In genomic region chr13:94713556-94714182, GRCh38 we compare ENCODE assay signal across 16 cellular contexts. TPM values are rescaled to one million over a fixed set of nuclear protein-coding genes. Genes with fewer than 3 reads are reported as not detected.
DNase-seq lines count a peak whose midpoint lies in the region; ATAC-seq and TF ChIP-seq lines count a peak whose summit lies in the region.
"Had no signal": no experiment of that assay in that cellular context is flagged by ENCODE, and none has a peak within 500 bp of the region (broad histone marks: within the 10 kb centered on the region; RNA-seq: fewer than 3 reads in every experiment).

No MANE protein-coding gene starts in this region.

- H3K4me3 ChIP-seq in cardiac muscle cell (peak overlapping the region; percentile 41), endodermal cell (ENCODE audit: low read length) (peak overlapping the region; percentile 85)

- H3K4me3 Mint-ChIP-seq in endodermal cell = peak overlapping the region; percentile 77
- H3K4me3 Mint-ChIP-seq in nephron = peak overlapping the region; percentile 46 to 73 (median 61)
- H3K4me3 Mint-ChIP-seq in stimulated activated effector memory CD8-positive, alpha-beta T cell treated with anti-CD3 and anti-CD28 coated beads, Interleukin-12 subunit alpha, Interleukin-12 subunit beta, amount 100 ng/mL, for 72 hours = no peak overlapping the region
- H3K4me3 Mint-ChIP-seq in CD14-positive monocyte = peak overlapping the region in 1 of 2 donors; percentile 81
- H3K4me3 Mint-ChIP-seq: activated naive CD4-positive, alpha-beta T cell treated with anti-CD3 and anti-CD28 coated beads for 36 hours had no signal

- H3K27me3 Mint-ChIP-seq in endodermal cell (ENCODE audit: insufficient read depth) (peaks cover 61% of the 10 kb centered on the region), nephron (ENCODE audit: low read depth) (peaks cover 88% of the 10 kb centered on the region), CD14-positive monocyte (ENCODE audit: low read depth in 3 of 3) (peaks cover 71 to 90% (median 72%) of the 10 kb centered on the region in 3 donors)

- H3K27me3 ChIP-seq in cardiac muscle cell (peaks cover 94% of the 10 kb centered on the region), endodermal cell (ENCODE audit: control insufficient read depth, insufficient read depth, low read length, poor library complexity, severe bottlenecking) (peaks cover 67% of the 10 kb centered on the region)

- H3K9me3 Mint-ChIP-seq in endodermal cell (no peaks in the 10 kb centered on the region), nephron (no peaks in the 10 kb centered on the region), CD14-positive monocyte (peaks cover 0 to 7% (median 2%) of the 10 kb centered on the region in 7 donors)
- H3K9me3 Mint-ChIP-seq in stimulated activated effector memory CD8-positive, alpha-beta T cell treated with anti-CD3 and anti-CD28 coated beads, Interleukin-12 subunit alpha, Interleukin-12 subunit beta, amount 100 ng/mL, for 72 hours = no peaks in the 10 kb centered on the region

- no peak for DNase-seq in cardiac muscle cell (ENCODE audit: low read depth in 1 of 2, low spot score in 1 of 2)
- no peak for DNase-seq in Right ventricle myocardium inferior (ENCODE audit: missing footprints)
- DNase-seq in endodermal cell = peak; percentile 75
- DNase-seq in stimulated activated effector memory CD8-positive, alpha-beta T cell treated with anti-CD3 and anti-CD28 coated beads, Interleukin-12 subunit alpha, Interleukin-12 subunit beta, amount 100 ng/mL, for 72 hours (ENCODE audit: low spot score in 2 of 2) = no peak
- DNase-seq in RWPE1 (ENCODE audit: low spot score) = no peak
- DNase-seq in CD14-positive monocyte (ENCODE audit: low spot score) = no peak
- DNase-seq: activated CD4-positive, alpha-beta T cell treated with anti-CD3 and anti-CD28 coated beads, Interleukin-2, amount 50 U/mL, for 1 hour; activated naive CD4-positive, alpha-beta T cell treated with anti-CD3 and anti-CD28 coated beads for 36 hours; foreskin melanocyte; NCI-H2029 treated with DMSO at 0.1 percent for 48 hours; SW 1271 had no signal

- H3K36me3 ChIP-seq in cardiac muscle cell = no peaks in the 10 kb centered on the region
- no peaks in the 10 kb centered on the region for H3K36me3 ChIP-seq in endodermal cell (ENCODE audit: control insufficient read depth, insufficient read depth, low read length)
- H3K36me3 ChIP-seq: pancreas had no signal

- POLR2A ChIA-PET in RWPE1 (lab: Yijun Ruan, JAX; ENCODE audit: low non-redundant PET) = no interaction called here

- 4 to 5% methylated on average over 11 to 22 of the region's 22 CpGs for WGBS in endodermal cell (ENCODE audit: insufficient coverage in 1 of 2, insufficient read length in 1 of 2), 2 experiments

- no peaks in the 10 kb centered on the region for H3K36me3 Mint-ChIP-seq in endodermal cell (ENCODE audit: low read depth)
- no peaks in the 10 kb centered on the region for H3K36me3 Mint-ChIP-seq in nephron (ENCODE audit: low read depth)
- H3K36me3 Mint-ChIP-seq in stimulated activated effector memory CD8-positive, alpha-beta T cell treated with anti-CD3 and anti-CD28 coated beads, Interleukin-12 subunit alpha, Interleukin-12 subunit beta, amount 100 ng/mL, for 72 hours = no peaks in the 10 kb centered on the region
- H3K36me3 Mint-ChIP-seq in CD14-positive monocyte = peaks cover 0 to 4% of the 10 kb centered on the region in 2 donors

- ATAC-seq in Right ventricle myocardium inferior = no peak
- ATAC-seq in stimulated activated effector memory CD8-positive, alpha-beta T cell treated with anti-CD3 and anti-CD28 coated beads, Interleukin-12 subunit alpha, Interleukin-12 subunit beta, amount 100 ng/mL, for 72 hours = no peak
- ATAC-seq in GM18519 (IDR thresholded peaks at IDR 0.05; ENCODE audit: low FRiP score, unreplicated experiment) = no peak

- no peak overlapping the region for H3K27ac Mint-ChIP-seq in endodermal cell
- H3K27ac Mint-ChIP-seq in nephron = no peak overlapping the region
- no peak overlapping the region for H3K27ac Mint-ChIP-seq in stimulated activated effector memory CD8-positive, alpha-beta T cell treated with anti-CD3 and anti-CD28 coated beads, Interleukin-12 subunit alpha, Interleukin-12 subunit beta, amount 100 ng/mL, for 72 hours
- no peak overlapping the region for H3K27ac Mint-ChIP-seq in CD14-positive monocyte
- H3K27ac Mint-ChIP-seq: activated naive CD4-positive, alpha-beta T cell treated with anti-CD3 and anti-CD28 coated beads for 36 hours had no signal

- H3K9ac ChIP-seq in endodermal cell (ENCODE audit: extremely low read depth, low read length, poor library complexity, severe bottlenecking) = no peak overlapping the region

- intact Hi-C loops in Right ventricle myocardium inferior (cut with DNase I) (no loop called here), CD14-positive monocyte (cut with micrococcal nuclease) (no loop called here)

- TF ChIP-seq CTCF in cardiac muscle cell (IDR thresholded peaks at IDR 0.05; ENCODE audit: low read depth, low read length) (no peak), endodermal cell (conservative IDR thresholded peaks at IDR 0.05) (no peak), nephron (IDR thresholded peaks at IDR 0.05; ENCODE audit: unreplicated experiment in 3 of 3) (no peak), RWPE1 (conservative IDR thresholded peaks at IDR 0.05; ENCODE audit: low read depth) (no peak), CD14-positive monocyte (IDR thresholded peaks at IDR 0.05) (no peak)

- H3K27ac ChIP-seq in cardiac muscle cell = no peak overlapping the region
- no peak overlapping the region for H3K27ac ChIP-seq in endodermal cell (ENCODE audit: low read depth, low read length)
- no peak overlapping the region for H3K27ac ChIP-seq in RWPE1
- H3K27ac ChIP-seq: pancreas had no signal

- H3K4me1 Mint-ChIP-seq in endodermal cell = peaks cover 55% of the 10 kb centered on the region
- H3K4me1 Mint-ChIP-seq in nephron = peaks cover 10% of the 10 kb centered on the region
- H3K4me1 Mint-ChIP-seq in stimulated activated effector memory CD8-positive, alpha-beta T cell treated with anti-CD3 and anti-CD28 coated beads, Interleukin-12 subunit alpha, Interleukin-12 subunit beta, amount 100 ng/mL, for 72 hours = no peaks in the 10 kb centered on the region
- H3K4me1 Mint-ChIP-seq in CD14-positive monocyte = peaks cover 17% of the 10 kb centered on the region

- CTCF ChIA-PET in RWPE1 (lab: Yijun Ruan, JAX) = no interaction called here

- H3K4me1 ChIP-seq in cardiac muscle cell (ENCODE audit: low read depth) = no peaks in the 10 kb centered on the region
- H3K4me1 ChIP-seq in endodermal cell (ENCODE audit: control insufficient read depth, insufficient read depth, low read length) = peaks cover 17% of the 10 kb centered on the region

- H3K9me3 ChIP-seq in cardiac muscle cell (ENCODE audit: low read depth) (no peaks in the 10 kb centered on the region), endodermal cell (ENCODE audit: control insufficient read depth, low read length) (no peaks in the 10 kb centered on the region)
- H3K9me3 ChIP-seq: pancreas had no signal

RNA-seq across cellular contexts. Expression of gene SOX21, which starts 1.3 kb away (rescaled TPM):
- total RNA-seq in cardiac muscle cell = 0.04 TPM in 1 of 2 replicates, not detected in the other
- not detected in 2 replicates for polyA plus RNA-seq in cardiac muscle cell
- not detected for total RNA-seq in Right ventricle myocardium inferior
- total RNA-seq in endodermal cell = 10 to 100 TPM in 1 of 2 donors, 1 to 10 TPM in 1; 5.2 to 10.1 TPM
- 53.2 TPM for polyA plus RNA-seq in endodermal cell (2013, experiment 1 of 2)
- 46.1 TPM for polyA plus RNA-seq in endodermal cell (2013, experiment 2 of 2)
- not detected for polyA plus RNA-seq in CD14-positive monocyte
- total RNA-seq: activated naive CD4-positive, alpha-beta T cell treated with anti-CD3 and anti-CD28 coated beads for 36 hours; liver had no signal
- polyA plus RNA-seq: BJ, liver, pancreas had no signal
